ENCODE assay signal across 8 cellular contexts in genomic region chr17:78176548-78177025, GRCh38. TPM values are rescaled to one million over a fixed set of nuclear protein-coding genes. Genes with fewer than 3 reads are reported as not detected.
DNase-seq lines count a peak whose midpoint lies in the region; ATAC-seq, FAIRE-seq and TF ChIP-seq lines count a peak whose summit lies in the region.

No MANE protein-coding gene starts in this region.

- CTCF ChIA-PET in activated CD8-positive, alpha-beta T cell treated with anti-CD3 and anti-CD28 coated beads for 36 hours (lab: Charles Lee): interaction anchor here (0.6 to 3.9 kb wide), 29 partner anchors 9 to 157 kb away, joined by 3 to 31 read pairs (median 5); partner anchors contain the start of genes AFMID, TK1 and TMC8

- peak; percentile 87 for ATAC-seq in activated CD8-positive, alpha-beta T cell treated with anti-CD3 and anti-CD28 coated beads for 36 hours
- peak; percentile 69 for ATAC-seq in stimulated activated memory B cell treated with anti-CD40 and anti-IgM and Interleukin-4, amounts not matched to agents 10 μg/mL and 1 μg/mL and 100 μg/mL, for 72 hours
- ATAC-seq in HG02623 (IDR thresholded peaks at IDR 0.05; ENCODE audit: unreplicated experiment) (no peak), GM18861 (IDR thresholded peaks at IDR 0.05; ENCODE audit: unreplicated experiment) (no peak)

- no peaks in the 10 kb centered on the region for H3K27me3 ChIP-seq in mucosa of rectum (ENCODE audit: control insufficient read depth in 2 of 2, insufficient read depth in 2 of 2, low read length in 2 of 2)

- H3K9ac ChIP-seq in mucosa of rectum (ENCODE audit: low read depth in 1 of 2, low read length in 2 of 2): peak overlapping the region in 1 of 2 donors; percentile 65

- H3K36me3 Mint-ChIP-seq in activated CD8-positive, alpha-beta T cell treated with anti-CD3 and anti-CD28 coated beads for 36 hours (ENCODE audit: low read depth): peaks cover 71% of the 10 kb centered on the region
- H3K36me3 Mint-ChIP-seq in stimulated activated memory B cell treated with anti-CD40 and anti-IgM and Interleukin-4, amounts not matched to agents 10 μg/mL and 1 μg/mL and 100 μg/mL, for 72 hours: peaks cover 60% of the 10 kb centered on the region

- intact Hi-C loops in activated CD8-positive, alpha-beta T cell treated with anti-CD3 and anti-CD28 coated beads for 36 hours (cut with micrococcal nuclease): no loop called here

- H3K4me1 ChIP-seq in mucosa of rectum (ENCODE audit: control insufficient read depth in 2 of 2, insufficient read depth in 2 of 2, low read length in 2 of 2): peaks cover 56 to 57% of the 10 kb centered on the region in 2 donors

- no peaks in the 10 kb centered on the region for H3K9me3 Mint-ChIP-seq in activated CD8-positive, alpha-beta T cell treated with anti-CD3 and anti-CD28 coated beads for 36 hours
- H3K9me3 Mint-ChIP-seq in stimulated activated memory B cell treated with anti-CD40 and anti-IgM and Interleukin-4, amounts not matched to agents 10 μg/mL and 1 μg/mL and 100 μg/mL, for 72 hours: no peaks in the 10 kb centered on the region

- no peak overlapping the region for H3K4me3 ChIP-seq in mucosa of rectum (ENCODE audit: low read length in 2 of 2)

- H3K27ac ChIP-seq in mucosa of rectum (ENCODE audit: low read depth in 2 of 2, low read length in 2 of 2): peak overlapping the region; percentile 1 to 97

- TF ChIP-seq CTCF in activated CD8-positive, alpha-beta T cell treated with anti-CD3 and anti-CD28 coated beads for 36 hours (IDR thresholded peaks at IDR 0.05): peak; percentile 93

- H3K27me3 Mint-ChIP-seq in activated CD8-positive, alpha-beta T cell treated with anti-CD3 and anti-CD28 coated beads for 36 hours: no peaks in the 10 kb centered on the region
- no peaks in the 10 kb centered on the region for H3K27me3 Mint-ChIP-seq in stimulated activated memory B cell treated with anti-CD40 and anti-IgM and Interleukin-4, amounts not matched to agents 10 μg/mL and 1 μg/mL and 100 μg/mL, for 72 hours

- DNase-seq in GM12892 (ENCODE audit: insufficient read length) (peak; percentile 71), NCI-H1694 (lab: John Stamatoyannopoulos, UW) (peak; percentile 61)
- peak; percentile 81 for DNase-seq in activated CD8-positive, alpha-beta T cell treated with anti-CD3 and anti-CD28 coated beads for 36 hours
- DNase-seq in effector CD8-positive, alpha-beta T cell (lab: John Stamatoyannopoulos, UW): peak; percentile 67

- H3K36me3 ChIP-seq in mucosa of rectum (ENCODE audit: control insufficient read depth in 2 of 2, insufficient read depth in 2 of 2, low read length in 2 of 2): peaks cover 8 to 9% of the 10 kb centered on the region in 2 donors

- H3K4me1 Mint-ChIP-seq in activated CD8-positive, alpha-beta T cell treated with anti-CD3 and anti-CD28 coated beads for 36 hours (ENCODE audit: low read depth): peaks cover 40% of the 10 kb centered on the region
- H3K4me1 Mint-ChIP-seq in stimulated activated memory B cell treated with anti-CD40 and anti-IgM and Interleukin-4, amounts not matched to agents 10 μg/mL and 1 μg/mL and 100 μg/mL, for 72 hours: peaks cover 86% of the 10 kb centered on the region

- no peak for TF ChIP-seq POLR2A in GM12892 (IDR thresholded peaks at IDR 0.05; ENCODE audit: low read depth, low read length)

- no peak overlapping the region for H3K27ac Mint-ChIP-seq in activated CD8-positive, alpha-beta T cell treated with anti-CD3 and anti-CD28 coated beads for 36 hours
- H3K27ac Mint-ChIP-seq in stimulated activated memory B cell treated with anti-CD40 and anti-IgM and Interleukin-4, amounts not matched to agents 10 μg/mL and 1 μg/mL and 100 μg/mL, for 72 hours: peak overlapping the region; percentile 98

- no peaks in the 10 kb centered on the region for H3K9me3 ChIP-seq in mucosa of rectum (ENCODE audit: control insufficient read depth in 2 of 2, low read length in 2 of 2)

- peak; percentile 42 for FAIRE-seq in GM12892 (lab: Jason Lieb, UNC)

- POLR2A ChIA-PET in activated CD8-positive, alpha-beta T cell treated with anti-CD3 and anti-CD28 coated beads for 36 hours (lab: Charles Lee): interaction anchor here (0.6 to 10.2 kb wide), 10 partner anchors 8 to 357 kb away, joined by 3 to 100 read pairs (median 4); partner anchors contain the start of genes AFMID and TK1

- H3K4me3 Mint-ChIP-seq in activated CD8-positive, alpha-beta T cell treated with anti-CD3 and anti-CD28 coated beads for 36 hours: no peak overlapping the region
- H3K4me3 Mint-ChIP-seq in stimulated activated memory B cell treated with anti-CD40 and anti-IgM and Interleukin-4, amounts not matched to agents 10 μg/mL and 1 μg/mL and 100 μg/mL, for 72 hours: peak overlapping the region; percentile 27

RNA-seq across cellular contexts. Expression of gene SYNGR2, which starts 8.2 kb away (rescaled TPM):
- polyA plus RNA-seq in GM12892 (2012; ENCODE audit: missing spikeins): 166 TPM
- 10 to 100 TPM; 92.6 to 95.1 TPM for total RNA-seq in activated CD8-positive, alpha-beta T cell treated with anti-CD3 and anti-CD28 coated beads for 36 hours

RNA-seq across cellular contexts. Expression of gene TK1, which starts 10.3 kb away (rescaled TPM):
- 49.8 TPM for polyA plus RNA-seq in GM12892 (2012; ENCODE audit: missing spikeins)
- 100 to 1,000 TPM; 175 to 179 TPM for total RNA-seq in activated CD8-positive, alpha-beta T cell treated with anti-CD3 and anti-CD28 coated beads for 36 hours

RNA-seq across cellular contexts. Expression of gene AFMID, which starts 10.6 kb away (rescaled TPM):
- 72.8 TPM for polyA plus RNA-seq in GM12892 (2012; ENCODE audit: missing spikeins)
- total RNA-seq in activated CD8-positive, alpha-beta T cell treated with anti-CD3 and anti-CD28 coated beads for 36 hours: 10 to 100 TPM; 20.8 to 27.9 TPM

RNA-seq across cellular contexts. Expression of gene C17orf99, which starts 30.4 kb away (rescaled TPM):
- polyA plus RNA-seq in GM12892 (2012; ENCODE audit: missing spikeins): 4.3 TPM
- under 1 TPM in 1 of 2 experiments, not detected in 1; 0.51 TPM for total RNA-seq in activated CD8-positive, alpha-beta T cell treated with anti-CD3 and anti-CD28 coated beads for 36 hours

RNA-seq across cellular contexts. Expression of gene BIRC5, which starts 37.5 kb away (rescaled TPM):
- 22.0 TPM for polyA plus RNA-seq in GM12892 (2012; ENCODE audit: missing spikeins)
- total RNA-seq in activated CD8-positive, alpha-beta T cell treated with anti-CD3 and anti-CD28 coated beads for 36 hours: 10 to 100 TPM; 90.6 to 93.7 TPM

Comparison
In these comparisons a context has a peak if more than half of its experiments do, and no peak if none do; other contexts are left out.
1. ATAC-seq: peak in activated CD8-positive, alpha-beta T cell treated with anti-CD3 and anti-CD28 coated beads for 36 hours (single experiment) and stimulated activated memory B cell treated with anti-CD40 and anti-IgM and Interleukin-4, amounts not matched to agents 10 μg/mL and 1 μg/mL and 100 μg/mL, for 72 hours (single experiment); none in HG02623 (single experiment) and GM18861 (single experiment).
2. Peak in every context shown above with its lines, with median percentiles within 50 percentile points of each other: DNase-seq.